In genomic region chr2:55223958-55224760, GRCh38 we compare ENCODE assay signal across 2 cellular contexts.
TF ChIP-seq lines count a peak whose summit lies in the region.

No MANE protein-coding gene starts in this region.

TF ChIP-seq in SK-N-SH treated with all-trans-retinoic acid at 6 μM for 48 hours, 23 proteins besides CTCF, POLR2A, EP300 and RAD21:
- TF ChIP-seq ZNF70 (CRISPR knock-in tag; IDR thresholded peaks at IDR 0.05) (no peak), CSDC2 (CRISPR knock-in tag; IDR thresholded peaks at IDR 0.05) (no peak), ARNTL (CRISPR knock-in tag; IDR thresholded peaks at IDR 0.05; ENCODE audit: borderline replicate concordance, low read depth) (no peak), ESRRG (CRISPR knock-in tag; IDR thresholded peaks at IDR 0.05) (no peak), ZNF8 (CRISPR knock-in tag; IDR thresholded peaks at IDR 0.05) (no peak), GLIS3 (CRISPR knock-in tag; IDR thresholded peaks at IDR 0.05) (no peak), TSHZ2 (CRISPR knock-in tag; IDR thresholded peaks at IDR 0.05) (no peak), SNAI2 (CRISPR knock-in tag; IDR thresholded peaks at IDR 0.05) (no peak), ZFP30 (CRISPR knock-in tag; IDR thresholded peaks at IDR 0.05) (no peak), CSRNP3 (CRISPR knock-in tag; IDR thresholded peaks at IDR 0.05) (no peak), CREB5 (CRISPR knock-in tag; IDR thresholded peaks at IDR 0.05; ENCODE audit: low read depth) (no peak)

TF ChIP-seq in SK-N-SH, 30 proteins besides CTCF, POLR2A, EP300 and RAD21:
- TF ChIP-seq IRF3 (IDR thresholded peaks at IDR 0.05; ENCODE audit: low read depth, low read length) (no peak), GATA2 (CRISPR knock-in tag; IDR thresholded peaks at IDR 0.05) (no peak), NFIC (IDR thresholded peaks at IDR 0.05; ENCODE audit: borderline replicate concordance) (no peak), USF1 (IDR thresholded peaks at IDR 0.05; ENCODE audit: borderline replicate concordance, low read depth) (no peak), RFX5 (IDR thresholded peaks at IDR 0.05; ENCODE audit: low read length) (no peak), USF2 (IDR thresholded peaks at IDR 0.05; ENCODE audit: borderline replicate concordance, low read depth, low read length) (no peak), FOXM1 (IDR thresholded peaks at IDR 0.05; ENCODE audit: low read depth) (no peak), PBX3 (IDR thresholded peaks at IDR 0.05) (no peak), ELF1 (IDR thresholded peaks at IDR 0.05) (no peak), FOXJ3 (CRISPR knock-in tag; IDR thresholded peaks at IDR 0.05) (no peak), SIN3A (IDR thresholded peaks at IDR 0.05; ENCODE audit: borderline replicate concordance, low read depth, low read length) (no peak), JUND (IDR thresholded peaks at IDR 0.05) (no peak), TCF12 (IDR thresholded peaks at IDR 0.05) (no peak), YY1 (IDR thresholded peaks at IDR 0.05; ENCODE audit: low read depth) (no peak)
